ENCODE assay signal across 10 cellular contexts in the genomic region with DNA sequence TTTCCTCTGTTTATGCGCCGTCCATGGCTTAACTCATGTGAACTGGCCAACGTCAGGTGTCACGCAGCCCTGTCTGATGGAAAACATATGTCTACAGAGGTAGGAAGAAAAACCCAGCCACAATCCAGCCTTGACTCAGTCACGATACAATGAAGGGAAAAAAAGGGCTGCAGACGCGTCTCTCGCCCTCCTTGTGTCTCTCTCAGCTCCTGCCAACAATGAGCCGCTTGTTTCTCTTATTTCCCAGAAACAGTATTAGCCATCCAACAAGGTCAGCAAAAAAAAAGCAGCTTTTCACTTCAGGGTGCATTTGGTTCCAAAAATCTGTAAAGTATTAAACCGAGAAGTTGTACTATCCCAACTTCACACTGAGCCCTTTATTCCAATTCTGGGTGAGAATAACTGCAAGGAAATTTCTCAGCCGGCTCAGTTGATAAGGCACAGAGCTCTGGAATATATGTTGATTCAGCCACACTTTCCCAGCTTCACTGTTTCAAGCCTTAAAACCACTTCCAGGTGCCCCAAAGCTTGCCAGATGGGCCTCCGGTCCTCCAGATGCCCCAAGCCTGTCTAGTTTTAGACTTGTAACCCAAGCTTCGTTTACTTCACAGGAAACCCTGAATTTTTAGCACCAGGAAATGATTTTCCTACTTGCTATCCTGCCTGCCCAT.
A peak's percentile ranks its signal among the peaks of the same experiment; 100 is the strongest.
DNase-seq lines count a peak whose midpoint lies in the region; ATAC-seq and TF ChIP-seq lines count a peak whose summit lies in the region.
"Had no signal": no experiment of that assay in that cellular context is flagged by ENCODE, and none has a peak within 500 bp of the region (broad histone marks: within the 10 kb centered on the region; RNA-seq: fewer than 3 reads in every experiment).

No MANE protein-coding gene starts in this region.

- H3K4me3 ChIP-seq in cardiac muscle cell (no peak overlapping the region), ovary (no peak overlapping the region)
- H3K4me3 ChIP-seq in CD8-positive, alpha-beta T cell (ENCODE audit: low read depth, low read length), result no peak overlapping the region

- ATAC-seq in GM21528 (IDR thresholded peaks at IDR 0.05; ENCODE audit: low FRiP score, unreplicated experiment) (no peak), HG02623 (IDR thresholded peaks at IDR 0.05; ENCODE audit: unreplicated experiment) (no peak)
- ATAC-seq in CD8-positive, alpha-beta T cell, result no peak
- ATAC-seq in activated T-cell treated with anti-CD3 and anti-CD28 coated beads, Interleukin-2, amount 50 U/mL, for 72 hours (replicated peaks in 1 of 2), result no peak

- TF ChIP-seq EP300 in ovary (IDR thresholded peaks at IDR 0.05), result no peak

- TF ChIP-seq POLR2A in ovary (IDR thresholded peaks at IDR 0.05), result no peak

- H3K9me3 Mint-ChIP-seq in CD8-positive, alpha-beta T cell, result no peaks in the 10 kb centered on the region
- no peaks in the 10 kb centered on the region for H3K9me3 Mint-ChIP-seq in activated T-cell treated with anti-CD3 and anti-CD28 coated beads, Interleukin-2, amount 50 U/mL, for 72 hours
- H3K9me3 Mint-ChIP-seq: activated CD4-positive, alpha-beta T cell treated with anti-CD3 and anti-CD28 coated beads, Interleukin-2, amount 10 ng/mL, durations not matched to agents 7 days and 5 days; CD8-positive, alpha-beta memory T cell had no signal

- 8 to 14% (median 10%) methylated on average over 13 of the region's 13 CpGs for WGBS in ovary, 3 donors

- DNase-seq in Ammon's horn (ENCODE audit: low spot score) (peak; percentile 71), anterior cingulate cortex (lab: John Stamatoyannopoulos, UW) (peak in 32 of 58 donors; percentile 4 to 76 (median 30)), cardiac muscle cell (ENCODE audit: low read depth in 1 of 2, low spot score in 1 of 2) (peak; percentile 76 to 92), ovary (peak; percentile 61 to 76 (median 74))
- no peak for DNase-seq in CD8-positive, alpha-beta T cell
- no peak for DNase-seq in activated T-cell treated with anti-CD3 and anti-CD28 coated beads, Interleukin-2, amount 50 U/mL, for 72 hours
- DNase-seq: activated CD4-positive, alpha-beta T cell treated with anti-CD3 and anti-CD28 coated beads, Interleukin-2, amount 10 ng/mL, durations not matched to agents 7 days and 5 days; CD8-positive, alpha-beta memory T cell had no signal

- TF ChIP-seq CTCF in cardiac muscle cell (IDR thresholded peaks at IDR 0.05; ENCODE audit: low read depth, low read length) (no peak), ovary (IDR thresholded peaks at IDR 0.05) (no peak)
- TF ChIP-seq CTCF in CD8-positive, alpha-beta T cell (IDR thresholded peaks at IDR 0.05), result no peak

- no peak overlapping the region for H3K4me3 Mint-ChIP-seq in CD8-positive, alpha-beta T cell
- no peak overlapping the region for H3K4me3 Mint-ChIP-seq in activated T-cell treated with anti-CD3 and anti-CD28 coated beads, Interleukin-2, amount 50 U/mL, for 72 hours
- H3K4me3 Mint-ChIP-seq: activated CD4-positive, alpha-beta T cell treated with anti-CD3 and anti-CD28 coated beads, Interleukin-2, amount 10 ng/mL, durations not matched to agents 7 days and 5 days; CD8-positive, alpha-beta memory T cell had no signal

- H3K4me1 ChIP-seq in cardiac muscle cell (ENCODE audit: low read depth) (peaks cover 38% of the 10 kb centered on the region), ovary (ENCODE audit: insufficient read depth) (peaks cover 18% of the 10 kb centered on the region)
- no peaks in the 10 kb centered on the region for H3K4me1 ChIP-seq in CD8-positive, alpha-beta T cell (ENCODE audit: insufficient read depth, low read length)

- POLR2A ChIA-PET in CD8-positive, alpha-beta T cell (lab: Charles Lee), result no interaction called here

- H3K9me3 ChIP-seq in cardiac muscle cell (ENCODE audit: low read depth) (no peaks in the 10 kb centered on the region), ovary (no peaks in the 10 kb centered on the region)
- H3K9me3 ChIP-seq in CD8-positive, alpha-beta T cell (ENCODE audit: low read length), result no peaks in the 10 kb centered on the region

- H3K27me3 Mint-ChIP-seq in CD8-positive, alpha-beta T cell (ENCODE audit: low read depth), result peaks cover 8% of the 10 kb centered on the region
- H3K27me3 Mint-ChIP-seq in activated T-cell treated with anti-CD3 and anti-CD28 coated beads, Interleukin-2, amount 50 U/mL, for 72 hours (ENCODE audit: low read depth), result peaks cover 16% of the 10 kb centered on the region

- no peaks in the 10 kb centered on the region for H3K36me3 ChIP-seq in cardiac muscle cell
- no peaks in the 10 kb centered on the region for H3K36me3 ChIP-seq in ovary
- no peaks in the 10 kb centered on the region for H3K36me3 ChIP-seq in CD8-positive, alpha-beta T cell (ENCODE audit: insufficient read depth, low read length)

- no peaks in the 10 kb centered on the region for H3K36me3 Mint-ChIP-seq in CD8-positive, alpha-beta T cell
- no peaks in the 10 kb centered on the region for H3K36me3 Mint-ChIP-seq in activated T-cell treated with anti-CD3 and anti-CD28 coated beads, Interleukin-2, amount 50 U/mL, for 72 hours (ENCODE audit: insufficient read depth in 2 of 2)

- intact Hi-C loops in ovary (cut with DNase I), result no loop called here
- intact Hi-C loops in CD8-positive, alpha-beta T cell (cut with DNase I, micrococcal nuclease), result no loop called here

- CTCF ChIA-PET in CD8-positive, alpha-beta T cell (lab: Charles Lee), result no interaction called here

- peak overlapping the region; percentile 86 for H3K27ac ChIP-seq in cardiac muscle cell
- peak overlapping the region in 1 of 2 donors; percentile 65 for H3K27ac ChIP-seq in ovary
- H3K27ac ChIP-seq in CD8-positive, alpha-beta T cell (ENCODE audit: low read depth, low read length), result no peak overlapping the region

- H3K27ac Mint-ChIP-seq in CD8-positive, alpha-beta T cell, result no peak overlapping the region
- H3K27ac Mint-ChIP-seq in activated T-cell treated with anti-CD3 and anti-CD28 coated beads, Interleukin-2, amount 50 U/mL, for 72 hours, result no peak overlapping the region
- H3K27ac Mint-ChIP-seq: activated CD4-positive, alpha-beta T cell treated with anti-CD3 and anti-CD28 coated beads, Interleukin-2, amount 10 ng/mL, durations not matched to agents 7 days and 5 days; CD8-positive, alpha-beta memory T cell had no signal

- no peaks in the 10 kb centered on the region for H3K4me1 Mint-ChIP-seq in CD8-positive, alpha-beta T cell (ENCODE audit: low read depth)
- H3K4me1 Mint-ChIP-seq in activated T-cell treated with anti-CD3 and anti-CD28 coated beads, Interleukin-2, amount 50 U/mL, for 72 hours (ENCODE audit: low read depth), result peaks cover 8% of the 10 kb centered on the region
- H3K4me1 Mint-ChIP-seq: activated CD4-positive, alpha-beta T cell treated with anti-CD3 and anti-CD28 coated beads, Interleukin-2, amount 10 ng/mL, durations not matched to agents 7 days and 5 days; CD8-positive, alpha-beta memory T cell had no signal

- H3K27me3 ChIP-seq in cardiac muscle cell (no peaks in the 10 kb centered on the region), ovary (no peaks in the 10 kb centered on the region)
- no peaks in the 10 kb centered on the region for H3K27me3 ChIP-seq in CD8-positive, alpha-beta T cell (ENCODE audit: insufficient read depth, low read length)

Comparison
In these comparisons a context has a peak if more than half of its experiments do, and no peak if none do; other contexts are left out.
1. DNase-seq: peak in Ammon's horn (single experiment), anterior cingulate cortex (32 of 58), cardiac muscle cell (2 of 2) and ovary (5 of 5); none in CD8-positive, alpha-beta T cell (0 of 7) and activated T-cell treated with anti-CD3 and anti-CD28 coated beads, Interleukin-2, amount 50 U/mL, for 72 hours (0 of 2).